Comparison of ENCODE assay signal across 11 cellular contexts in genomic region chr2:182522428-182522896, GRCh38.
DNase-seq lines count a peak whose midpoint lies in the region; ATAC-seq and TF ChIP-seq lines count a peak whose summit lies in the region.
"Had no signal": no experiment of that assay in that cellular context is flagged by ENCODE, and none has a peak within 500 bp of the region (broad histone marks: within the 10 kb centered on the region; RNA-seq: fewer than 3 reads in every experiment).

No MANE protein-coding gene starts in this region.

- no peak for TF ChIP-seq CTCF in hepatocyte (IDR thresholded peaks at IDR 0.05; ENCODE audit: poor library complexity)
- no peak for TF ChIP-seq CTCF in thoracic aorta (IDR thresholded peaks at IDR 0.05)
- TF ChIP-seq CTCF in CD14-positive monocyte (IDR thresholded peaks at IDR 0.05), result no peak

- H4K20me1 ChIP-seq in hepatocyte (ENCODE audit: insufficient read depth, poor library complexity, severe bottlenecking), result no peaks in the 10 kb centered on the region

- no peak overlapping the region for H3K27ac ChIP-seq in hepatocyte
- H3K27ac ChIP-seq in thoracic aorta, result no peak overlapping the region
- H3K27ac ChIP-seq: 22Rv1 had no signal

- no peak overlapping the region for H3K27ac Mint-ChIP-seq in CD14-positive monocyte

- H2AFZ ChIP-seq in hepatocyte, result no peak overlapping the region

- no peaks in the 10 kb centered on the region for H3K79me2 ChIP-seq in hepatocyte

- no peaks in the 10 kb centered on the region for H3K9me2 ChIP-seq in hepatocyte (replicated peaks; ENCODE audit: insufficient read depth)

- H3K4me1 Mint-ChIP-seq in CD14-positive monocyte, result peaks cover 11% of the 10 kb centered on the region

- H3K4me2 ChIP-seq in hepatocyte, result peak overlapping the region; percentile 34

- DNase-seq in DMS53 (lab: John Stamatoyannopoulos, UW), result peak; percentile 44
- DNase-seq in DMS53 treated with DMSO at 0.1 percent for 48 hours (lab: John Stamatoyannopoulos, UW; ENCODE audit: unreplicated experiment), result no peak
- DNase-seq in RPMI7951 (ENCODE audit: low read depth), result peak; percentile 6
- DNase-seq in hepatocyte (ENCODE audit: low spot score), result no peak
- DNase-seq in thoracic aorta (ENCODE audit: low spot score), result no peak
- DNase-seq in activated effector memory CD4-positive, alpha-beta T cell treated with Interleukin-2 at 50 U/mL for 16 hours, result no peak
- no peak for DNase-seq in CD14-positive monocyte (ENCODE audit: low spot score)
- DNase-seq: activated gamma-delta T cell had no signal

- H3K4me3 ChIP-seq in hepatocyte (no peak overlapping the region), thoracic aorta (peak overlapping the region; percentile 55)
- H3K4me3 ChIP-seq: lung had no signal

- no peaks in the 10 kb centered on the region for H3K36me3 Mint-ChIP-seq in CD14-positive monocyte

- intact Hi-C loops in CD14-positive monocyte (cut with micrococcal nuclease), result no loop called here

- H3K27me3 ChIP-seq in hepatocyte (no peaks in the 10 kb centered on the region), thoracic aorta (replicated peaks; ENCODE audit: insufficient read depth) (no peaks in the 10 kb centered on the region)

- no peaks in the 10 kb centered on the region for H3K4me1 ChIP-seq in hepatocyte (ENCODE audit: insufficient read depth)
- peaks cover 0 to 4% of the 10 kb centered on the region in 2 donors for H3K4me1 ChIP-seq in thoracic aorta (ENCODE audit: control insufficient read depth in 1 of 2, low read depth in 2 of 2)

- H3K36me3 ChIP-seq in hepatocyte (replicated peaks; ENCODE audit: insufficient read depth, low read depth), result no peaks in the 10 kb centered on the region
- no peaks in the 10 kb centered on the region for H3K36me3 ChIP-seq in thoracic aorta

- ATAC-seq in thoracic aorta (ENCODE audit: insufficient number of reproducible peaks, low FRiP score, low read depth) (no peak), HG02678 (IDR thresholded peaks at IDR 0.05; ENCODE audit: unreplicated experiment) (no peak)

- peaks cover 0 to 5% (median 0%) of the 10 kb centered on the region in 7 donors for H3K9me3 Mint-ChIP-seq in CD14-positive monocyte

- H3K27me3 Mint-ChIP-seq in CD14-positive monocyte (ENCODE audit: low read depth in 3 of 3), result no peaks in the 10 kb centered on the region

- H3K9me3 ChIP-seq in hepatocyte (ENCODE audit: low read depth) (no peaks in the 10 kb centered on the region), thoracic aorta (no peaks in the 10 kb centered on the region)

- WGBS in hepatocyte (ENCODE audit: low lambda C conversion rate, missing lambda C conversion rate), result 28% methylated on average over 6 of the region's 6 CpGs

- H3K4me3 Mint-ChIP-seq in CD14-positive monocyte, result no peak overlapping the region

Comparison
In these comparisons a context has a peak if more than half of its experiments do, and no peak if none do; other contexts are left out.
1. DNase-seq: peak in DMS53 (single experiment) and RPMI7951 (single experiment); none in DMS53 treated with DMSO at 0.1 percent for 48 hours (single experiment), hepatocyte (single experiment), thoracic aorta (single experiment), activated effector memory CD4-positive, alpha-beta T cell treated with Interleukin-2 at 50 U/mL for 16 hours (single experiment) and CD14-positive monocyte (single experiment).